ENCODE assay signal across 2 cellular contexts in the genomic region with DNA sequence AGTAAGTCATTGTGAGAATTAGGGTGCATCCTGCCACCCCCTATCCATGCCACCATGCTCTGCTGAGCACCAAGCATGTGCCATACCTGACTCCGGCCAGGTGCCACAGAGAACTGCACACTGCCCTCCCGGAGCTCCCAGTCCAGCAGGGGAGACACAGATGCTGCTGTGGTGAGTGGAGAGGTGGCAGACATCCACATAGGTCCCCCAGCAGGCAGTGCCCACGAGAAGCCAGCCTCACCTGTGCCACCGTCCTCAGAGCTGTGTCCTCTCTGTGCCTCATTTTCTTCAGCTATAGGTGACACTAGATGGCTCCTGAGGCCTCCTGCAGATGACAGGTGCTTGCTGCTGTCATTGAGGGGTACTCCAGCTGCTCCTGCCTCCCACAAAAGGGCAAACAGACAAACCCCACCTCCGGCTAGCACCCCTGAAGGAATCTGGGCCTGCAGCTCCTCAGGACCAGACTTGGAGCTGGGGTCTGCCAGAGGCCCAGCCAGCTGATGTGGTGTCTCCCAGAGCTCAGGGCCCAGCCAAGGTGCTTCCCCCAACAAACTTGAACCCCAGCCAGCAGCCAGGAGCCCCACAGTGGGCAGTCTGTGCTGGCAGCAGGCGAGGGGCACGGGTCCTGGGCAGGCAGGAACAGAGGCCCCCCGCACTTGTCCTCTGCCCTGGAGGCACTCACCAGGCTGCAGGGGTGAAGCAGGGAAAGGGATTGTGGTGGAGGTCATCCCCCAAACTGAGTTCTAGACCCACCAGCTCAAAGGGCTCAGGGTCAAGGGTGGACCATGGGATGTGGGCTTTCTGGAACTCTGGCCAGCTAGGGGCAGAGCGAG.
TF ChIP-seq lines count a peak whose summit lies in the region.

No MANE protein-coding gene starts in this region.

TF ChIP-seq in SK-N-SH, 30 proteins besides CTCF, POLR2A, EP300 and RAD21:
- TF ChIP-seq, protein P1, sequence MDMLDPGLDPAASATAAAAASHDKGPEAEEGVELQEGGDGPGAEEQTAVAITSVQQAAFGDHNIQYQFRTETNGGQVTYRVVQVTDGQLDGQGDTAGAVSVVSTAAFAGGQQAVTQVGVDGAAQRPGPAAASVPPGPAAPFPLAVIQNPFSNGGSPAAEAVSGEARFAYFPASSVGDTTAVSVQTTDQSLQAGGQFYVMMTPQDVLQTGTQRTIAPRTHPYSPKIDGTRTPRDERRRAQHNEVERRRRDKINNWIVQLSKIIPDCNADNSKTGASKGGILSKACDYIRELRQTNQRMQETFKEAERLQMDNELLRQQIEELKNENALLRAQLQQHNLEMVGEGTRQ (IDR thresholded peaks at IDR 0.05; ENCODE audit: borderline replicate concordance, low read depth, low read length), result no peak
- TF ChIP-seq RCOR1 (IDR thresholded peaks at IDR 0.05; ENCODE audit: low read length) (no peak), JUND (IDR thresholded peaks at IDR 0.05) (no peak), REST (IDR thresholded peaks at IDR 0.05; ENCODE audit: low read depth, low read length) (no peak)

TF ChIP-seq in SK-N-SH treated with all-trans-retinoic acid at 6 μM for 48 hours, 23 proteins besides CTCF, POLR2A, EP300 and RAD21:
- TF ChIP-seq ARNTL (CRISPR knock-in tag; IDR thresholded peaks at IDR 0.05; ENCODE audit: borderline replicate concordance, low read depth) (no peak), TOX (CRISPR knock-in tag; IDR thresholded peaks at IDR 0.05; ENCODE audit: borderline replicate concordance) (no peak), TCF4 (CRISPR knock-in tag; IDR thresholded peaks at IDR 0.05; ENCODE audit: borderline replicate concordance) (no peak), CSDC2 (CRISPR knock-in tag; IDR thresholded peaks at IDR 0.05) (no peak), PPARA (CRISPR knock-in tag; IDR thresholded peaks at IDR 0.05; ENCODE audit: borderline replicate concordance) (no peak), SNAI2 (CRISPR knock-in tag; IDR thresholded peaks at IDR 0.05) (no peak), ESRRG (CRISPR knock-in tag; IDR thresholded peaks at IDR 0.05) (no peak), GLIS3 (CRISPR knock-in tag; IDR thresholded peaks at IDR 0.05) (no peak), ZC3H10 (CRISPR knock-in tag; IDR thresholded peaks at IDR 0.05) (no peak)
- TF ChIP-seq, protein P2, sequence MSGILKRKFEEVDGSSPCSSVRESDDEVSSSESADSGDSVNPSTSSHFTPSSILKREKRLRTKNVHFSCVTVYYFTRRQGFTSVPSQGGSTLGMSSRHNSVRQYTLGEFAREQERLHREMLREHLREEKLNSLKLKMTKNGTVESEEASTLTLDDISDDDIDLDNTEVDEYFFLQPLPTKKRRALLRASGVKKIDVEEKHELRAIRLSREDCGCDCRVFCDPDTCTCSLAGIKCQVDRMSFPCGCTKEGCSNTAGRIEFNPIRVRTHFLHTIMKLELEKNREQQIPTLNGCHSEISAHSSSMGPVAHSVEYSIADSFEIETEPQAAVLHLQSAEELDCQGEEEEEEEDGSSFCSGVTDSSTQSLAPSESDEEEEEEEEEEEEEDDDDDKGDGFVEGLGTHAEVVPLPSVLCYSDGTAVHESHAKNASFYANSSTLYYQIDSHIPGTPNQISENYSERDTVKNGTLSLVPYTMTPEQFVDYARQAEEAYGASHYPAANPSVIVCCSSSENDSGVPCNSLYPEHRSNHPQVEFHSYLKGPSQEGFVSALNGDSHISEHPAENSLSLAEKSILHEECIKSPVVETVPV (CRISPR knock-in tag; IDR thresholded peaks at IDR 0.05), result no peak
TF ChIP-seq in SK-N-SH treated with all-trans-retinoic acid at 6 μM for 48 hours: peak in this region for 0.
